15 cellular contexts compared by ENCODE assay signal in the genomic region with DNA sequence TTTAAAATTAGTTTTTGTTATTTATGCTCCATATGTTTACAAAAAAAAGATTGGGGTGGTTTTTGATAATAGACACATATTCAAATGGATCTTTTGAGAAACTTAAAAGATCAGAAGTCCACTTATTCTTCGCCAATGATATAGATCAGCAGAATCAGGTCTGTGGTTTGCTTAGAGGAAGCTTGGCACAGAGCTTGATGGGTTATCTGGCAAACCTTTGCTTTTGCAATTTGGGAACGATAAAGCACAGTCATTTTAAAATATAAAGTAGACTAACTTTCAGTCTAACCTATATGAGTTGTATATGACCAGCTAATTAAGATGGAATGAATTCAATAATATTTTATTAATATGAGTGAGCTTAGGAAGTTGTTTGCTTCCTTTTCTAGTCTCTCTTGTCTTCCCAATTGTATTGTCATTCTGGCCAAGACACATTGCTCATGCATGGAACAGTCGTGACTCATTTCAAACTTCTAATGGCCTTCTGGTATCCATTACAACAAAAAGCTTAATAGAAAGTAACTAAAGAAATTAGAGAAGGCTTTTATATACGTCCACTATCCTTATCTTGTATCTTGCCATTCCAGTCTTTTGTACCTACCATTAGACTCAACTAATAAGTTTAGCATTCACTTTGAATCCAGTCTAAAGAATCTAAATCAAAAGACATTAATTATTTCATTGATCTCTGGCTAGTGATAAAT.
DNase-seq lines count a peak whose midpoint lies in the region; TF ChIP-seq lines count a peak whose summit lies in the region.
"Had no signal": no experiment of that assay in that cellular context is flagged by ENCODE, and none has a peak within 500 bp of the region (broad histone marks: within the 10 kb centered on the region; RNA-seq: fewer than 3 reads in every experiment).

No MANE protein-coding gene starts in this region.

- no peaks in the 10 kb centered on the region for H3K79me2 ChIP-seq in ACC112 (ENCODE audit: control insufficient read depth, insufficient read depth, low read length, unreplicated experiment)

- no peaks in the 10 kb centered on the region for H3K27me3 ChIP-seq in ACC112 (ENCODE audit: insufficient read depth, low read length)
- H3K27me3 ChIP-seq: uterus had no signal

- peaks cover 37% of the 10 kb centered on the region for H3K4me1 ChIP-seq in ACC112 (ENCODE audit: control insufficient read depth, insufficient read depth, low read length, unreplicated experiment)

- POLR2A ChIA-PET in HEK293T (lab: Yijun Ruan, JAX): no interaction called here

- peak overlapping the region; percentile 78 for H3K27ac ChIP-seq in ACC112 (ENCODE audit: low read depth, low read length)
- H3K27ac ChIP-seq: uterus had no signal

- 0 out of 2 replicates have a peak, but pooled peaks cover 4% of the 10 kb centered on the region for H3K36me3 ChIP-seq in ACC112 (ENCODE audit: insufficient read depth, low read length)
- H3K36me3 ChIP-seq: uterus had no signal

- no peak for TF ChIP-seq CTCF in foreskin fibroblast (IDR thresholded peaks at IDR 0.05; ENCODE audit: low read depth, low read length)

- H2AFZ ChIP-seq in ACC112 (ENCODE audit: low read length, unreplicated experiment): no peak overlapping the region

- CTCF ChIA-PET in HEK293T (lab: Yijun Ruan, JAX): no interaction called here

- H3K4me3 ChIP-seq in ACC112 (ENCODE audit: low read depth, low read length): peak overlapping the region; percentile 49
- H3K4me3 ChIP-seq in foreskin fibroblast (ENCODE audit: low read depth in 1 of 2, low read length in 2 of 2): no peak overlapping the region
- H3K4me3 ChIP-seq: uterus had no signal

- DNase-seq in HT1080 (ENCODE audit: low read depth): peak; percentile 76
- DNase-seq in amniotic epithelial cell (ENCODE audit: low read depth): peak; percentile 50
- peak; percentile 80 to 89 for DNase-seq in foreskin fibroblast
- no peak for DNase-seq in HEK293T (ENCODE audit: extremely low spot score)
- DNase-seq in DMS 273 (lab: John Stamatoyannopoulos, UW; ENCODE audit: unreplicated experiment): no peak
- DNase-seq in CD1c-positive myeloid dendritic cell (ENCODE audit: extremely low spot score): no peak
- no peak for DNase-seq in activated CD8-positive, alpha-beta memory T cell treated with anti-CD3 and anti-CD28 coated beads, Interleukin-2, amount 50 U/mL, for 4 hours
- DNase-seq: activated CD8-positive, alpha-beta memory T cell treated with anti-CD3 and anti-CD28 coated beads, Interleukin-2, amount 10 ng/mL, durations not matched to agents 7 days and 5 days; activated naive CD4-positive, alpha-beta T cell treated with anti-CD3 and anti-CD28 coated beads, Interleukin-2, amount 50 U/mL, for 16 hours; COR-L47; H7; NCI-H1417 treated with DMSO at 0.1 percent for 48 hours; stimulated activated naive CD8-positive, alpha-beta T cell treated with anti-CD3 and anti-CD28 coated beads, Interleukin-15, Interleukin-2, amounts not matched to agents 100 U/mL and 50 U/mL, for 24 hours; uterus had no signal

TF ChIP-seq in HEK293T, 16 proteins besides CTCF, POLR2A, EP300 and RAD21:
- TF ChIP-seq L3MBTL2 (conservative IDR thresholded peaks at IDR 0.05): no peak

Comparison
In these comparisons a context has a peak if more than half of its experiments do, and no peak if none do; other contexts are left out.
1. DNase-seq: peak in HT1080 (single experiment), amniotic epithelial cell (single experiment) and foreskin fibroblast (2 of 2); none in HEK293T (single experiment), DMS 273 (single experiment), CD1c-positive myeloid dendritic cell (single experiment) and activated CD8-positive, alpha-beta memory T cell treated with anti-CD3 and anti-CD28 coated beads, Interleukin-2, amount 50 U/mL, for 4 hours (single experiment).